Comparison of ENCODE assay signal across 8 cellular contexts in genomic region chr7:27143022-27143949, GRCh38. TPM values are rescaled to one million over a fixed set of nuclear protein-coding genes. Genes with fewer than 3 reads are reported as not detected.
DNase-seq lines count a peak whose midpoint lies in the region; ATAC-seq and TF ChIP-seq lines count a peak whose summit lies in the region.

HOXA5 (minus strand) TSS chr7:27143681; CDS start chr7:27143607, 74 bp downstream.

- H3K9me3 ChIP-seq in mesodermal cell (ENCODE audit: control insufficient read depth, low read length) (peaks cover 3% of the 10 kb centered on the region), vagina (no peaks in the 10 kb centered on the region), HAP-1 (no peaks in the 10 kb centered on the region), MG63 (no peaks in the 10 kb centered on the region)

- DNase-seq in GM04503 (ENCODE audit: low read depth) (peak; percentile 46), NCI-H2227 treated with DMSO at 0.1 percent for 48 hours (lab: John Stamatoyannopoulos, UW) (peak; percentile 66), ecto neural progenitor cell (ENCODE audit: low spot score) (peak; percentile 88), vagina (ENCODE audit: extremely low spot score in 2 of 2) (peak in 1 of 2 donors; percentile 88), HAP-1 (ENCODE audit: low spot score in 2 of 2) (no peak), MG63 (no peak)
- no peak for DNase-seq in activated CD8-positive, alpha-beta memory T cell treated with anti-CD3 and anti-CD28 coated beads, Interleukin-2, amount 10 ng/mL, durations not matched to agents 7 days and 5 days

- peak in 2 of 3 experiments; percentile 26 to 37 for TF ChIP-seq CTCF in vagina (IDR thresholded peaks at IDR 0.05)

- in situ Hi-C loops in HAP-1 (cut with MboI; ENCODE audit: low sequenced_read_pairs): no loop called here

- H3K27ac ChIP-seq in mesodermal cell (ENCODE audit: low read depth, low read length, severe bottlenecking) (no peak within 1 kb of the TSS), vagina (peak within 1 kb of the TSS; percentile 34)

- peaks cover 35% of the 10 kb centered on the region for H3K27me3 Mint-ChIP-seq in activated CD8-positive, alpha-beta memory T cell treated with anti-CD3 and anti-CD28 coated beads, Interleukin-2, amount 10 ng/mL, durations not matched to agents 7 days and 5 days

- no peaks in the 10 kb centered on the region for H3K36me3 ChIP-seq in mesodermal cell (ENCODE audit: control insufficient read depth, insufficient read depth, low read length)
- peaks cover 0 to 11% of the 10 kb centered on the region in 2 donors for H3K36me3 ChIP-seq in vagina
- H3K36me3 ChIP-seq in HAP-1 (replicated peaks): peaks cover 58% of the 10 kb centered on the region
- H3K36me3 ChIP-seq in MG63: peaks cover 23% of the 10 kb centered on the region

- no peak for ATAC-seq in activated CD8-positive, alpha-beta memory T cell treated with anti-CD3 and anti-CD28 coated beads, Interleukin-2, amount 10 ng/mL, durations not matched to agents 7 days and 5 days

- WGBS in mesodermal cell (ENCODE audit: insufficient coverage in 2 of 2), 2 experiments: 0% methylated on average over 68 to 73 of the region's 86 CpGs

- no peaks in the 10 kb centered on the region for H3K9me3 Mint-ChIP-seq in activated CD8-positive, alpha-beta memory T cell treated with anti-CD3 and anti-CD28 coated beads, Interleukin-2, amount 10 ng/mL, durations not matched to agents 7 days and 5 days (ENCODE audit: low read depth)

- no peak within 1 kb of the TSS for H3K27ac Mint-ChIP-seq in activated CD8-positive, alpha-beta memory T cell treated with anti-CD3 and anti-CD28 coated beads, Interleukin-2, amount 10 ng/mL, durations not matched to agents 7 days and 5 days

- intact Hi-C loops in vagina (cut with DNase I): no loop called here

- no peaks in the 10 kb centered on the region for H3K36me3 Mint-ChIP-seq in activated CD8-positive, alpha-beta memory T cell treated with anti-CD3 and anti-CD28 coated beads, Interleukin-2, amount 10 ng/mL, durations not matched to agents 7 days and 5 days

- H3K4me1 Mint-ChIP-seq in activated CD8-positive, alpha-beta memory T cell treated with anti-CD3 and anti-CD28 coated beads, Interleukin-2, amount 10 ng/mL, durations not matched to agents 7 days and 5 days: peaks cover 3% of the 10 kb centered on the region

- peak within 1 kb of the TSS; percentile 44 for H3K4me3 ChIP-seq in mesodermal cell (ENCODE audit: extremely low read depth, insufficient read depth, low read length, poor library complexity, severe bottlenecking)
- H3K4me3 ChIP-seq in vagina: peak within 1 kb of the TSS; percentile 7 to 41
- no peak within 1 kb of the TSS for H3K4me3 ChIP-seq in HAP-1
- no peak within 1 kb of the TSS for H3K4me3 ChIP-seq in MG63

- H3K27me3 ChIP-seq in vagina: no peaks in the 10 kb centered on the region
- no peaks in the 10 kb centered on the region for H3K27me3 ChIP-seq in HAP-1 (ENCODE audit: low read depth)
- H3K27me3 ChIP-seq in MG63: no peaks in the 10 kb centered on the region

- TF ChIP-seq POLR2A in vagina (IDR thresholded peaks at IDR 0.05): no peak

- CTCF ChIA-PET in activated CD8-positive, alpha-beta memory T cell treated with anti-CD3 and anti-CD28 coated beads, Interleukin-2, amount 10 ng/mL, durations not matched to agents 7 days and 5 days (lab: Charles Lee): interaction anchor here (1.3 kb wide), 1 partner anchor 47 kb away, joined by 3 read pairs; no protein-coding TSS in a partner anchor

- peaks cover 3% of the 10 kb centered on the region for H3K4me1 ChIP-seq in mesodermal cell (ENCODE audit: control insufficient read depth, insufficient read depth, low read length, poor library complexity, severe bottlenecking)
- peaks cover 20% of the 10 kb centered on the region for H3K4me1 ChIP-seq in vagina
- H3K4me1 ChIP-seq in HAP-1: peaks cover 2% of the 10 kb centered on the region

- H3K4me3 Mint-ChIP-seq in activated CD8-positive, alpha-beta memory T cell treated with anti-CD3 and anti-CD28 coated beads, Interleukin-2, amount 10 ng/mL, durations not matched to agents 7 days and 5 days: no peak within 1 kb of the TSS

RNA-seq across cellular contexts. Expression of gene HOXA5, which starts in this region (rescaled TPM):
- polyA plus RNA-seq in mesodermal cell (2013, experiment 1 of 2): 5.5 TPM
- polyA plus RNA-seq in mesodermal cell (2013, experiment 2 of 2): 4.9 TPM
- 6.1 TPM for total RNA-seq in vagina
- 1.7 and 2.7 TPM in 2 replicates for total RNA-seq in MG63 (2014; rRNA removed; shearing (Covaris generic); ENCODE audit: low replicate concordance)
- total RNA-seq in activated CD8-positive, alpha-beta memory T cell treated with anti-CD3 and anti-CD28 coated beads, Interleukin-2, amount 10 ng/mL, durations not matched to agents 7 days and 5 days: not detected

Comparison
In these comparisons a context has a peak if more than half of its experiments do, and no peak if none do; other contexts are left out.
1. DNase-seq: peak in GM04503 (single experiment), NCI-H2227 treated with DMSO at 0.1 percent for 48 hours (single experiment) and ecto neural progenitor cell (single experiment); none in HAP-1 (0 of 2), MG63 (single experiment) and activated CD8-positive, alpha-beta memory T cell treated with anti-CD3 and anti-CD28 coated beads, Interleukin-2, amount 10 ng/mL, durations not matched to agents 7 days and 5 days (single experiment).
2. H3K4me3 ChIP-seq: peak in mesodermal cell (single experiment) and vagina (2 of 2); none in HAP-1 (single experiment) and MG63 (single experiment).